Comparison of ENCODE assay signal across 8 cellular contexts in the genomic region with DNA sequence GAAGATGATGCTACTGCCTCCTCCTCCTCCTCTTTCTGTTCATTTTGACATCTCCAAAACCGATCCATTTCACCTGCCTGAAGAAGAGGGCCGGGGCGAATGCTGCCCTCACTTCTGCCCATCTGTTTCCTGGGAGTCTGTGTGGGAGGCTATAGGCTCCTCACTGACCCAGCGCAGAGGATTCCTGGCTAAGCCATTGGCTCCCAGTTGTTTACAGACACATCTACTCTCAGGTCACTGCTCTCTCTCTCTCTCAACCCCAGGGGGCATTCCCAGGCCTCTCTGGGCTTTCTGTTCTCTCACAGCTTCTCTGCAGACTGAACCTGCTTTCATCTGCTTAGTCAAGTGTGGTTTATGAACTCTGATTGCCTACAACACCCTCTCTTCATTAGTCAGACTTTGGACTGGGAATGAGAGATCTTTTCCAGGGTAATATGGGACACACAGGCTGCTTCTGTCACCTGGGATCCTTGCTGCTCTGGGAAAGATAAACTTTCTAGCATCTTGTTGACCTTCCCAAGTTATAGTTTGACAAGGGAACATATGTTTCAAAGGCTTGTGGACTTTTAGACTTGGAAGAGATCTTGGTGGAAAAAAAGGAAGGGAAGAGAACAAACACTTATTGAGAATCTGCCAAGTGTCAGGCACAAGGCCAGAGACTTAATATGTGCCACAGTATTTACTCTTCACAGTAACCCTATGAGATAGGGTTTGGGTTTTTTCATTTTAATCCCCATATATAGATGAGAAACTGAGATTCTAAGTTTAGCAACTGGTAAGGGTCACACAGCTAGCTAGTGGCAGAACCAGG. TPM values are rescaled to one million over a fixed set of nuclear protein-coding genes. Genes with fewer than 3 reads are reported as not detected.
DNase-seq lines count a peak whose midpoint lies in the region; ATAC-seq, FAIRE-seq and TF ChIP-seq lines count a peak whose summit lies in the region.

No MANE protein-coding gene starts in this region.

- CTCF ChIA-PET in activated CD4-positive, alpha-beta memory T cell treated with anti-CD3 and anti-CD28 coated beads, Interleukin-2, amount 10 ng/mL, durations not matched to agents 7 days and 5 days (lab: Charles Lee) = no interaction called here

- TF ChIP-seq CTCF in fibroblast of the aortic adventitia (IDR thresholded peaks at IDR 0.05; ENCODE audit: insufficient read depth, low read length) (no peak), D721Med (IDR thresholded peaks at IDR 0.05; ENCODE audit: insufficient read depth, missing control alignments) (no peak)

- no peaks in the 10 kb centered on the region for H3K79me2 ChIP-seq in GM23248 (ENCODE audit: insufficient read depth)

- H3K9ac ChIP-seq in GM23248 = peak overlapping the region; percentile 22; the same call in 1 of the 2 replicates

- H3K27ac ChIP-seq in GM23248 = peak overlapping the region; percentile 54

- no peaks in the 10 kb centered on the region for H3K27me3 Mint-ChIP-seq in activated CD4-positive, alpha-beta memory T cell treated with anti-CD3 and anti-CD28 coated beads, Interleukin-2, amount 10 ng/mL, durations not matched to agents 7 days and 5 days

- ATAC-seq in GM18498 (IDR thresholded peaks at IDR 0.05; ENCODE audit: unreplicated experiment) = peak; percentile 60

- no peaks in the 10 kb centered on the region for H3K9me2 ChIP-seq in GM23248 (ENCODE audit: insufficient read depth)

- no peak for FAIRE-seq in D721Med (lab: Jason Lieb, UNC)

- H3K27me3 ChIP-seq in GM23248 (replicated peaks; ENCODE audit: insufficient read depth) = no peaks in the 10 kb centered on the region

- no peak overlapping the region for H3K4me3 ChIP-seq in GM23248
- no peak overlapping the region for H3K4me3 ChIP-seq in fibroblast of the aortic adventitia (ENCODE audit: low read depth, low read length)

- POLR2A ChIA-PET in activated CD4-positive, alpha-beta memory T cell treated with anti-CD3 and anti-CD28 coated beads, Interleukin-2, amount 10 ng/mL, durations not matched to agents 7 days and 5 days (lab: Charles Lee) = interaction anchor here (12.3 kb wide), 1 partner anchor 30 kb away, joined by 175 read pairs; a partner anchor contains a TSS

- DNase-seq in GM23248 (peak; percentile 87), LoVo (ENCODE audit: low spot score) (peak; percentile 85), fibroblast of the aortic adventitia (ENCODE audit: low read depth) (peak; percentile 72), superior temporal gyrus (ENCODE audit: extremely low spot score) (no peak), D721Med (ENCODE audit: insufficient read length, low spot score) (no peak)
- peak; percentile 26 for DNase-seq in activated CD4-positive, alpha-beta memory T cell treated with anti-CD3 and anti-CD28 coated beads, Interleukin-2, amount 10 ng/mL, durations not matched to agents 7 days and 5 days
- peak; percentile 27 to 38 for DNase-seq in stimulated activated CD4-positive, alpha-beta T cell treated with anti-CD3 and anti-CD28 coated beads, Interleukin-1b, Interleukin-23, amount 100 ng/mL, for 4 hours (ENCODE audit: low read depth in 2 of 2)

- peak overlapping the region; percentile 19 for H3K27ac Mint-ChIP-seq in activated CD4-positive, alpha-beta memory T cell treated with anti-CD3 and anti-CD28 coated beads, Interleukin-2, amount 10 ng/mL, durations not matched to agents 7 days and 5 days

- no peaks in the 10 kb centered on the region for H3K9me3 Mint-ChIP-seq in activated CD4-positive, alpha-beta memory T cell treated with anti-CD3 and anti-CD28 coated beads, Interleukin-2, amount 10 ng/mL, durations not matched to agents 7 days and 5 days

- no peak overlapping the region for H2AFZ ChIP-seq in GM23248

- H3F3A ChIP-seq in GM23248 (ENCODE audit: insufficient read depth) = peaks cover 29% of the 10 kb centered on the region

- WGBS in GM23248 (ENCODE audit: low coverage in 1 of 2, low lambda C conversion rate in 2 of 2, missing lambda C conversion rate in 2 of 2), 2 experiments = 22 to 37% methylated on average over 4 of the region's 4 CpGs

- peaks cover 29% of the 10 kb centered on the region for H3K4me1 Mint-ChIP-seq in activated CD4-positive, alpha-beta memory T cell treated with anti-CD3 and anti-CD28 coated beads, Interleukin-2, amount 10 ng/mL, durations not matched to agents 7 days and 5 days

- peaks cover 31% of the 10 kb centered on the region for H3K4me1 ChIP-seq in GM23248 (ENCODE audit: insufficient read depth)

- H3K36me3 ChIP-seq in GM23248 (ENCODE audit: low read depth) = no peaks in the 10 kb centered on the region

- H3K4me2 ChIP-seq in GM23248 (ENCODE audit: unreplicated experiment) = peak overlapping the region; percentile 44

- in situ Hi-C loops in GM23248 (cut with MboI) = loop anchor here (25.0 kb wide), 1 partner anchor 588 kb away; no protein-coding TSS in a partner anchor

- H4K20me1 ChIP-seq in GM23248 (ENCODE audit: insufficient read depth) = no peaks in the 10 kb centered on the region

- H3K36me3 Mint-ChIP-seq in activated CD4-positive, alpha-beta memory T cell treated with anti-CD3 and anti-CD28 coated beads, Interleukin-2, amount 10 ng/mL, durations not matched to agents 7 days and 5 days (ENCODE audit: low read depth) = no peaks in the 10 kb centered on the region

- no peaks in the 10 kb centered on the region for H3K9me3 ChIP-seq in GM23248 (ENCODE audit: low read depth)

- no peak overlapping the region for H3K4me3 Mint-ChIP-seq in activated CD4-positive, alpha-beta memory T cell treated with anti-CD3 and anti-CD28 coated beads, Interleukin-2, amount 10 ng/mL, durations not matched to agents 7 days and 5 days

RNA-seq across cellular contexts. Expression of a gene that starts 30.2 kb away (rescaled TPM):
- 21.0 and 24.5 TPM in 2 replicates for total RNA-seq in GM23248 (2014; rRNA removed; shearing (Covaris generic))
- polyA plus RNA-seq in GM23248 (2016; fragmentation: Nextera tagmentation; extraction: Ambion mirVana) = 15.4 and 16.1 TPM in 2 replicates
- total RNA-seq in activated CD4-positive, alpha-beta memory T cell treated with anti-CD3 and anti-CD28 coated beads, Interleukin-2, amount 10 ng/mL, durations not matched to agents 7 days and 5 days = 10 to 100 TPM; 67.9 to 68.7 TPM
- total RNA-seq in fibroblast of the aortic adventitia (ENCODE audit: low replicate concordance) = 35.1 and 45.8 TPM in 2 replicates

Comparison
In these comparisons a context has a peak if more than half of its experiments do, and no peak if none do; other contexts are left out.
1. DNase-seq: peak in GM23248 (single experiment), LoVo (single experiment), activated CD4-positive, alpha-beta memory T cell treated with anti-CD3 and anti-CD28 coated beads, Interleukin-2, amount 10 ng/mL, durations not matched to agents 7 days and 5 days (single experiment), fibroblast of the aortic adventitia (single experiment) and stimulated activated CD4-positive, alpha-beta T cell treated with anti-CD3 and anti-CD28 coated beads, Interleukin-1b, Interleukin-23, amount 100 ng/mL, for 4 hours (2 of 2); none in superior temporal gyrus (single experiment) and D721Med (single experiment).